ENCODE assay signal across 1 cellular context in the genomic region with DNA sequence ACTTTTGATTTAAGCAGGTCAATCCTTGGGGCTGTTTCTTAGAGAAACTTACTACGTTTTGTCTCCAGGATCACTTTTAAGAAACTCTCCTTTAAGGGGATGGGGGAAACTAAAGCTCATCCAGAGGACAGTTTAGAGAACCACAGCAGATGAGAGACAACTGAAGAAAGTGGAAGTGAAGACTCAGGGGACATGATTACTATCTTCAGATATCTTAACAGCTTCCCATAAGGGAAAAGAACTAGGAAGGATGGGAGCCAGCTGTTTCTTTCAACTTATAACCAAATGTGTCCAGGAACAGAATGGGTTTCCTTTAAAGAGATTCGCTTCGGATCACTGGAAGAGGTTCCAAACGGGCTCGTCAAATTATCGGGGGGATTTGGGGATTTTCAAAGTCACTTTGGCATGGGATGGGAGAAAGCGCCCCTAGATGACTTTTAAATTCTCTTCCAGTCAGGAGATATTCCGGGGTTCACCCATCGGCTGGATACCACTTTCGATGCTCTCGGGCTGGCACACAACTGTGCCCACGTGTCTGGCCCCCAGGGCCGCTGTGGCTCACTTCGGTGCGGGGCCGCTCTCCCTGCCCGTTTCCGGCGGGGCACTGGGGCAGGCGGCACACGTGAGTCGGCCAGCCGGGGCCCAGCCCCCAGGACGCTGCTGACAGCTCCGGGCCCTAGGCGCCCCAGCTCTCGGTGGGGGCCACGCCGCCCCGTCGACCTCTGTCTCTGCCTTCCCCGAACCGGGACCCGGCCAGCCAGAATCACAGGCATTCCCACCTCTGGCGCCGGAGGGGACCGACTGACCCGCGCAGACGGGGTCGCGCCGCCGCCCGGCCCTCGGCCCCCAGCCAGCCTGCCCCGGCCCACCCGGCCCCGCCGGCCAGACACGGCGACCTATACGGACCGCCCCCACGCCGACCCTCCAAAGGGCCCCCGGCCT.
TF ChIP-seq lines count a peak whose summit lies in the region.

No MANE protein-coding gene starts in this region.

TF ChIP-seq in K562, 482 proteins besides CTCF, POLR2A, EP300 and RAD21 (continued from another document and continues in another):
- TF ChIP-seq, protein P1, sequence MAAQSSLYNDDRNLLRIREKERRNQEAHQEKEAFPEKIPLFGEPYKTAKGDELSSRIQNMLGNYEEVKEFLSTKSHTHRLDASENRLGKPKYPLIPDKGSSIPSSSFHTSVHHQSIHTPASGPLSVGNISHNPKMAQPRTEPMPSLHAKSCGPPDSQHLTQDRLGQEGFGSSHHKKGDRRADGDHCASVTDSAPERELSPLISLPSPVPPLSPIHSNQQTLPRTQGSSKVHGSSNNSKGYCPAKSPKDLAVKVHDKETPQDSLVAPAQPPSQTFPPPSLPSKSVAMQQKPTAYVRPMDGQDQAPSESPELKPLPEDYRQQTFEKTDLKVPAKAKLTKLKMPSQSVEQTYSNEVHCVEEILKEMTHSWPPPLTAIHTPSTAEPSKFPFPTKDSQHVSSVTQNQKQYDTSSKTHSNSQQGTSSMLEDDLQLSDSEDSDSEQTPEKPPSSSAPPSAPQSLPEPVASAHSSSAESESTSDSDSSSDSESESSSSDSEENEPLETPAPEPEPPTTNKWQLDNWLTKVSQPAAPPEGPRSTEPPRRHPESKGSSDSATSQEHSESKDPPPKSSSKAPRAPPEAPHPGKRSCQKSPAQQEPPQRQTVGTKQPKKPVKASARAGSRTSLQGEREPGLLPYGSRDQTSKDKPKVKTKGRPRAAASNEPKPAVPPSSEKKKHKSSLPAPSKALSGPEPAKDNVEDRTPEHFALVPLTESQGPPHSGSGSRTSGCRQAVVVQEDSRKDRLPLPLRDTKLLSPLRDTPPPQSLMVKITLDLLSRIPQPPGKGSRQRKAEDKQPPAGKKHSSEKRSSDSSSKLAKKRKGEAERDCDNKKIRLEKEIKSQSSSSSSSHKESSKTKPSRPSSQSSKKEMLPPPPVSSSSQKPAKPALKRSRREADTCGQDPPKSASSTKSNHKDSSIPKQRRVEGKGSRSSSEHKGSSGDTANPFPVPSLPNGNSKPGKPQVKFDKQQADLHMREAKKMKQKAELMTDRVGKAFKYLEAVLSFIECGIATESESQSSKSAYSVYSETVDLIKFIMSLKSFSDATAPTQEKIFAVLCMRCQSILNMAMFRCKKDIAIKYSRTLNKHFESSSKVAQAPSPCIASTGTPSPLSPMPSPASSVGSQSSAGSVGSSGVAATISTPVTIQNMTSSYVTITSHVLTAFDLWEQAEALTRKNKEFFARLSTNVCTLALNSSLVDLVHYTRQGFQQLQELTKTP (IDR thresholded peaks at IDR 0.05; ENCODE audit: low read depth in 1 of 2, partially characterized antibody in 2 of 2) = no peak
- TF ChIP-seq ZNF764 (CRISPR knock-in tag; IDR thresholded peaks at IDR 0.05; ENCODE audit: low read depth) (no peak), HSF4 (CRISPR knock-in tag; IDR thresholded peaks at IDR 0.05; ENCODE audit: borderline replicate concordance) (no peak), SIN3A (IDR thresholded peaks at IDR 0.05; ENCODE audit: borderline replicate concordance in 2 of 2, control insufficient read depth in 1 of 2, low read depth in 2 of 2, low read length in 2 of 2) (peak in 1 of 2 experiments; percentile 58; a peak in 1 of 4 replicates), MEIS2 (IDR thresholded peaks at IDR 0.05; ENCODE audit: partially characterized antibody) (peak; percentile 5), BDP1 (IDR thresholded peaks at IDR 0.05; ENCODE audit: insufficient read depth, insufficient read length) (no peak), SPI1 (IDR thresholded peaks at IDR 0.05; ENCODE audit: borderline replicate concordance, low read depth, low read length) (peak; percentile 60; the same call in 1 of the 2 replicates), SRF (CRISPR knock-in tag; IDR thresholded peaks at IDR 0.05) (no peak), ZNF124 (CRISPR knock-in tag; IDR thresholded peaks at IDR 0.05) (no peak), SMARCA4 (IDR thresholded peaks at IDR 0.05) (no peak), RFX1 (IDR thresholded peaks at IDR 0.05) (no peak), DPF2 (IDR thresholded peaks at IDR 0.05) (0 out of 2 replicates have a peak, but pooled peaks have one; percentile 20), ZFX (CRISPR knock-in tag; IDR thresholded peaks at IDR 0.05) (peak; percentile 49; the same call in 1 of the 2 replicates), ZNF830 (CRISPR knock-in tag; IDR thresholded peaks at IDR 0.05) (no peak), RHOXF2B (CRISPR knock-in tag; conservative IDR thresholded peaks at IDR 0.05) (no peak), RAD51 (IDR thresholded peaks at IDR 0.05; ENCODE audit: borderline replicate concordance, low read depth) (peak; percentile 10; the same call in 1 of the 2 replicates), STAT5A (IDR thresholded peaks at IDR 0.05; ENCODE audit: borderline replicate concordance, low read length) (no peak), MIER1 (IDR thresholded peaks at IDR 0.05; ENCODE audit: low read depth) (no peak), ID3 (CRISPR knock-in tag; IDR thresholded peaks at IDR 0.05) (no peak), ID3 (tag; IDR thresholded peaks at IDR 0.05) (no peak), ZNF347 (CRISPR knock-in tag; IDR thresholded peaks at IDR 0.05; ENCODE audit: low read depth) (no peak), BRF1 (IDR thresholded peaks at IDR 0.05; ENCODE audit: borderline replicate concordance, extremely low read depth, insufficient read length) (no peak), ELF4 (CRISPR knock-in tag; IDR thresholded peaks at IDR 0.05) (no peak), CREB3 (tag; conservative IDR thresholded peaks at IDR 0.05; ENCODE audit: low read depth) (no peak), MAZ (CRISPR knock-in tag; conservative IDR thresholded peaks at IDR 0.05 in 1 of 2, IDR thresholded peaks at IDR 0.05 in 1 of 2) (no peak), CHCHD3 (CRISPR knock-in tag; IDR thresholded peaks at IDR 0.05) (no peak), E2F3 (CRISPR knock-in tag; IDR thresholded peaks at IDR 0.05) (no peak), TAF7 (tag; IDR thresholded peaks at IDR 0.05) (no peak), RB1 (IDR thresholded peaks at IDR 0.05; ENCODE audit: low read depth) (no peak), TCFL5 (CRISPR knock-in tag; conservative IDR thresholded peaks at IDR 0.05) (no peak), MYNN (IDR thresholded peaks at IDR 0.05) (no peak), MYNN (CRISPR knock-in tag; IDR thresholded peaks at IDR 0.05) (no peak), FOSL1 (tag; conservative IDR thresholded peaks at IDR 0.05) (no peak), ZNF197 (CRISPR knock-in tag; IDR thresholded peaks at IDR 0.05; ENCODE audit: low read depth) (no peak), CCNT2 (IDR thresholded peaks at IDR 0.05; ENCODE audit: borderline replicate concordance, extremely low read depth, insufficient read length, low read depth, low read length) (peak; percentile 34), PRDM10 (IDR thresholded peaks at IDR 0.05; ENCODE audit: partially characterized antibody) (no peak), NRF1 (conservative IDR thresholded peaks at IDR 0.05 in 1 of 2, IDR thresholded peaks at IDR 0.05 in 1 of 2) (no peak), NKRF (IDR thresholded peaks at IDR 0.05; ENCODE audit: borderline replicate concordance) (peak; percentile 69; the same call in 1 of the 2 replicates), SAFB (IDR thresholded peaks at IDR 0.05; ENCODE audit: borderline replicate concordance, low read depth, low read length) (no peak), NEUROD1 (IDR thresholded peaks at IDR 0.05; ENCODE audit: borderline replicate concordance, low read depth, low read length, partially characterized antibody) (no peak), SMARCB1 (IDR thresholded peaks at IDR 0.05; ENCODE audit: insufficient read length, low read depth) (no peak), RBM34 (IDR thresholded peaks at IDR 0.05; ENCODE audit: borderline replicate concordance, insufficient read depth, low read length) (no peak), MTA3 (IDR thresholded peaks at IDR 0.05; ENCODE audit: borderline replicate concordance) (no peak), FOXA1 (IDR thresholded peaks at IDR 0.05; ENCODE audit: borderline replicate concordance) (no peak)
- TF ChIP-seq, protein P2, sequence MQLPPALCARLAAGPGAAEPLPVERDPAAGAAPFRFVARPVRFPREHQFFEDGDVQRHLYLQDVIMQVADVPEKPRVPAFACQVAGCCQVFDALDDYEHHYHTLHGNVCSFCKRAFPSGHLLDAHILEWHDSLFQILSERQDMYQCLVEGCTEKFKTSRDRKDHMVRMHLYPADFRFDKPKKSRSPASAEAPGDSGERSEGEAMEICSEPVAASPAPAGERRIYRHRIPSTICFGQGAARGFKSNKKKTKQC (CRISPR knock-in tag; IDR thresholded peaks at IDR 0.05) = 0 out of 2 replicates have a peak, but pooled peaks have one; percentile 11
- TF ChIP-seq, protein P3, sequence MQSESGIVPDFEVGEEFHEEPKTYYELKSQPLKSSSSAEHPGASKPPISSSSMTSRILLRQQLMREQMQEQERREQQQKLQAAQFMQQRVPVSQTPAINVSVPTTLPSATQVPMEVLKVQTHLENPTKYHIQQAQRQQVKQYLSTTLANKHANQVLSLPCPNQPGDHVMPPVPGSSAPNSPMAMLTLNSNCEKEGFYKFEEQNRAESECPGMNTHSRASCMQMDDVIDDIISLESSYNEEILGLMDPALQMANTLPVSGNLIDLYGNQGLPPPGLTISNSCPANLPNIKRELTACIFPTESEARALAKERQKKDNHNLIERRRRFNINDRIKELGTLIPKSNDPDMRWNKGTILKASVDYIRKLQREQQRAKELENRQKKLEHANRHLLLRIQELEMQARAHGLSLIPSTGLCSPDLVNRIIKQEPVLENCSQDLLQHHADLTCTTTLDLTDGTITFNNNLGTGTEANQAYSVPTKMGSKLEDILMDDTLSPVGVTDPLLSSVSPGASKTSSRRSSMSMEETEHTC (IDR thresholded peaks at IDR 0.05) = no peak
- TF ChIP-seq, protein P4, sequence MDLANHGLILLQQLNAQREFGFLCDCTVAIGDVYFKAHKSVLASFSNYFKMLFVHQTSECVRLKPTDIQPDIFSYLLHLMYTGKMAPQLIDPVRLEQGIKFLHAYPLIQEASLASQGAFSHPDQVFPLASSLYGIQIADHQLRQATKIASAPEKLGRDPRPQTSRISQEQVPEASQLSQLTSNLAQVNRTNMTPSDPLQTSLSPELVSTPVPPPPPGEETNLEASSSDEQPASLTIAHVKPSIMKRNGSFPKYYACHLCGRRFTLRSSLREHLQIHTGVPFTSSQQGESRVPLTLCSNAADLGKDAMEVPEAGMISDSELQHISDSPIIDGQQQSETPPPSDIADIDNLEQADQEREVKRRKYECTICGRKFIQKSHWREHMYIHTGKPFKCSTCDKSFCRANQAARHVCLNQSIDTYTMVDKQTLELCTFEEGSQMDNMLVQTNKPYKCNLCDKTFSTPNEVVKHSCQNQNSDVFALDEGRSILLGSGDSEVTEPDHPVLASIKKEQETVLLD (IDR thresholded peaks at IDR 0.05) = no peak
- TF ChIP-seq, protein P5, sequence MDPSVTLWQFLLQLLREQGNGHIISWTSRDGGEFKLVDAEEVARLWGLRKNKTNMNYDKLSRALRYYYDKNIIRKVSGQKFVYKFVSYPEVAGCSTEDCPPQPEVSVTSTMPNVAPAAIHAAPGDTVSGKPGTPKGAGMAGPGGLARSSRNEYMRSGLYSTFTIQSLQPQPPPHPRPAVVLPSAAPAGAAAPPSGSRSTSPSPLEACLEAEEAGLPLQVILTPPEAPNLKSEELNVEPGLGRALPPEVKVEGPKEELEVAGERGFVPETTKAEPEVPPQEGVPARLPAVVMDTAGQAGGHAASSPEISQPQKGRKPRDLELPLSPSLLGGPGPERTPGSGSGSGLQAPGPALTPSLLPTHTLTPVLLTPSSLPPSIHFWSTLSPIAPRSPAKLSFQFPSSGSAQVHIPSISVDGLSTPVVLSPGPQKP (CRISPR knock-in tag; IDR thresholded peaks at IDR 0.05) = no peak
